In genomic region chr22:37079668-37080171, GRCh38 we compare ENCODE assay signal across 9 cellular contexts. TPM values are rescaled to one million over a fixed set of nuclear protein-coding genes. Genes with fewer than 3 reads are reported as not detected.
DNase-seq lines count a peak whose midpoint lies in the region; ATAC-seq, FAIRE-seq and TF ChIP-seq lines count a peak whose summit lies in the region.
"Had no signal": no experiment of that assay in that cellular context is flagged by ENCODE, and none has a peak within 500 bp of the region (broad histone marks: within the 10 kb centered on the region; RNA-seq: fewer than 3 reads in every experiment).

No MANE protein-coding gene starts in this region.

- no peak overlapping the region for H3K4me2 ChIP-seq in K562 (ENCODE audit: insufficient read depth, low read length)

- H3K79me2 ChIP-seq in K562 (ENCODE audit: control insufficient read depth, insufficient read depth, low read length), result no peaks in the 10 kb centered on the region

- no peak overlapping the region for H3K9ac ChIP-seq in K562 (ENCODE audit: insufficient read depth in 1 of 2, low read depth in 2 of 2, low read length in 2 of 2)

- no peaks in the 10 kb centered on the region for H3K9me3 Mint-ChIP-seq in osteocyte (ENCODE audit: unreplicated experiment)

- ATAC-seq in activated CD4-positive, CD25-positive, alpha-beta regulatory T cell treated with anti-CD3 and anti-CD28 coated beads, Interleukin-2, amount 50 U/mL, for 24 hours, result peak; percentile 70 to 75
- no peak for ATAC-seq in K562
- ATAC-seq in GM18858 (IDR thresholded peaks at IDR 0.05; ENCODE audit: unreplicated experiment), result no peak

- 0 out of 2 replicates have a peak, but pooled peaks cover 9% of the 10 kb centered on the region for H4K20me1 ChIP-seq in K562 (replicated peaks; ENCODE audit: control insufficient read depth, insufficient read depth, low read length)

- H3K4me3 Mint-ChIP-seq in osteocyte (ENCODE audit: unreplicated experiment), result no peak overlapping the region

- TF ChIP-seq CTCF in K562 (IDR thresholded peaks at IDR 0.05 in 2 of 3, conservative IDR thresholded peaks at IDR 0.05 in 1 of 3; ENCODE audit: insufficient read depth in 2 of 3, low read depth in 1 of 3, low read length in 3 of 3) (no peak), osteocyte (IDR thresholded peaks at IDR 0.05) (no peak)

- no peak for TF ChIP-seq RAD21 in K562 (CRISPR knock-in tag; conservative IDR thresholded peaks at IDR 0.05 in 1 of 2, IDR thresholded peaks at IDR 0.05 in 1 of 2)

- no peak overlapping the region for H3K27ac ChIP-seq in K562 (ENCODE audit: extremely low read depth, low read depth, low read length)

- no peak overlapping the region for H2AFZ ChIP-seq in K562 (ENCODE audit: low read depth, low read length)

- POLR2A ChIA-PET in K562 (lab: Yijun Ruan, JAX), result no interaction called here

- no peak for TF ChIP-seq POLR2A in K562 (conservative IDR thresholded peaks at IDR 0.05)

- in situ Hi-C loops in K562 (cut with MboI), result no loop called here

- H3K9me3 ChIP-seq in K562 (replicated peaks; ENCODE audit: control insufficient read depth, insufficient read depth, low read depth, low read length), result no peaks in the 10 kb centered on the region

- no peaks in the 10 kb centered on the region for H3K4me1 Mint-ChIP-seq in osteocyte (ENCODE audit: unreplicated experiment)

- H3K27me3 Mint-ChIP-seq in osteocyte (ENCODE audit: unreplicated experiment), result peaks cover 40% of the 10 kb centered on the region

- H3K27ac Mint-ChIP-seq in osteocyte (ENCODE audit: unreplicated experiment), result no peak overlapping the region

- intact Hi-C loops in K562 (cut with micrococcal nuclease), result loop anchor here (2.0 kb wide), 1 partner anchor 119 kb away; no protein-coding TSS in a partner anchor

- no peak overlapping the region for H3K4me3 ChIP-seq in K562

- peak; percentile 5 for DNase-seq in CMK (ENCODE audit: low read depth)
- DNase-seq in K562 (ENCODE audit: extremely low read depth in 1 of 4, low spot score in 3 of 4), result peak in 1 of 4 experiments; percentile 26
- DNase-seq in stimulated activated CD4-positive, alpha-beta T cell treated with anti-CD3 and anti-CD28 coated beads, Interleukin-15, amount 100 ng/mL, for 48 hours (ENCODE audit: low read depth in 2 of 2), result peak; percentile 76 to 86
- DNase-seq in NCI-H2029 (lab: John Stamatoyannopoulos, UW), result no peak
- DNase-seq in osteocyte (ENCODE audit: extremely low spot score, unreplicated experiment), result no peak
- DNase-seq in DMS79 treated with DMSO at 0.1 percent for 48 hours (lab: John Stamatoyannopoulos, UW), result no peak

- WGBS in K562 (ENCODE audit: insufficient coverage, low coverage, missing lambda C conversion rate), result 1% methylated on average over 9 of the region's 15 CpGs

- H3K36me3 ChIP-seq in K562 (ENCODE audit: control insufficient read depth, insufficient read depth, low read length), result no peaks in the 10 kb centered on the region

- CTCF ChIA-PET in K562 (lab: Yijun Ruan, JAX; ENCODE audit: low intra/inter-chr PET ratio), result no interaction called here

- no peak for FAIRE-seq in K562 (lab: Jason Lieb, UNC)

- no peaks in the 10 kb centered on the region for H3K36me3 Mint-ChIP-seq in osteocyte (ENCODE audit: unreplicated experiment)

- peaks cover 0 to 4% of the 10 kb centered on the region in 2 experiments; a peak in 1 of 5 replicates for H3K4me1 ChIP-seq in K562 (replicated peaks in 1 of 2; ENCODE audit: control insufficient read depth in 2 of 2, insufficient read depth in 2 of 2, low read length in 2 of 2)

- no peak for TF ChIP-seq EP300 in K562 (IDR thresholded peaks at IDR 0.05; ENCODE audit: low read length)

- peaks cover 4% of the 10 kb centered on the region for H3K9me1 ChIP-seq in K562 (ENCODE audit: control insufficient read depth, insufficient read depth, low read length)

- BruUV-seq in K562 (replicated peaks; lab: Mats Ljungman, UMichigan), result no TSS peak

- H3K27me3 ChIP-seq in K562 (ENCODE audit: control insufficient read depth in 2 of 2, insufficient read depth in 2 of 2, low read length in 2 of 2), result peaks cover 0 to 59% of the 10 kb centered on the region in 2 experiments; a peak in 2 of 5 replicates

TF ChIP-seq in K562, 482 proteins besides CTCF, POLR2A, EP300 and RAD21 (continues in another document):
- TF ChIP-seq HOMEZ (CRISPR knock-in tag; IDR thresholded peaks at IDR 0.05) (no peak), JUND (IDR thresholded peaks at IDR 0.05; ENCODE audit: borderline replicate concordance, low read depth, low read length) (no peak), JUND (tag; IDR thresholded peaks at IDR 0.05; ENCODE audit: borderline replicate concordance, low read depth, low read length) (peak; percentile 17; the same call in 1 of the 3 replicates), CREB1 (IDR thresholded peaks at IDR 0.05) (peak; percentile 35; the same call in 1 of the 2 replicates), CREB1 (CRISPR knock-in tag; IDR thresholded peaks at IDR 0.05) (peak; percentile 67), RBM25 (IDR thresholded peaks at IDR 0.05; ENCODE audit: low read depth, low read length, severe bottlenecking) (no peak), ATF1 (CRISPR knock-in tag; IDR thresholded peaks at IDR 0.05) (no peak), ATF1 (tag; IDR thresholded peaks at IDR 0.05) (peak; percentile 85), ZKSCAN1 (IDR thresholded peaks at IDR 0.05; ENCODE audit: low read depth, low read length) (peak; percentile 81; the same call in 1 of the 2 replicates), ZNF639 (CRISPR knock-in tag; conservative IDR thresholded peaks at IDR 0.05 in 1 of 2, IDR thresholded peaks at IDR 0.05 in 1 of 2) (0 out of 4 replicates have a peak, but pooled peaks of 1 of the 2 experiments have one; percentile 19), ZFP30 (CRISPR knock-in tag; IDR thresholded peaks at IDR 0.05; ENCODE audit: borderline replicate concordance) (no peak), CREM (IDR thresholded peaks at IDR 0.05; ENCODE audit: low read depth) (peak; percentile 85), TAF15 (IDR thresholded peaks at IDR 0.05; ENCODE audit: low read depth, low read length) (no peak)

RNA-seq across cellular contexts. Expression of gene KCTD17, which starts 28.2 kb away (rescaled TPM):
- total RNA-seq in K562 (2011; cell fraction: chromatin; rRNA removed; ENCODE audit: low replicate concordance), result 1.3 and 3.4 TPM in 2 replicates
- total RNA-seq in K562 (2011; cell fraction: nucleolus; rRNA removed), result 0.66 and 2.0 TPM in 2 replicates
- 1.2 and 2.7 TPM in 2 replicates for total RNA-seq in K562 (2011; cell fraction: nucleoplasm; rRNA removed)
- total RNA-seq in K562 (2014; rRNA removed), result 0.41 TPM in 2 replicates
- total RNA-seq in K562 (2014; rRNA removed; fragmentation: Illumina TruSeq; extraction: Trizol), result 0.44 TPM in 1 of 2 replicates, not detected in the other
- 0.22 TPM in 1 of 2 replicates, not detected in the other for total RNA-seq in K562 (2015; rRNA removed; fragmentation: Illumina TruSeq; extraction: Trizol)
- 0.49 and 0.67 TPM in 2 replicates for total RNA-seq in K562 (2021)
- 0.64 and 1.1 TPM in 2 replicates for polyA plus RNA-seq in K562 (2011; rRNA removed)
- polyA plus RNA-seq in K562 (2011; cell fraction: cytosol; rRNA removed), result 0.82 and 1.1 TPM in 2 replicates
- polyA plus RNA-seq in K562 (2011; cell fraction: nucleus; rRNA removed), result 2.6 and 3.6 TPM in 2 replicates
- 0.34 and 0.82 TPM in 2 replicates for polyA plus RNA-seq in K562 (2012)
- polyA plus RNA-seq in K562 (2014; fragmentation: Illumina TruSeq; extraction: Trizol), result 0.21 and 0.51 TPM in 2 replicates
- polyA plus RNA-seq in K562 (2014; fragmentation: Nextera tagmentation; extraction: Ambion mirVana), result not detected
- 0.70 and 0.90 TPM in 2 replicates for polyA plus RNA-seq in K562 (2014; rRNA removed)
- 0.39 and 0.70 TPM in 2 replicates for polyA minus RNA-seq in K562 (2011; rRNA and poly(A)+ RNA removed)
- not detected in 2 replicates for polyA minus RNA-seq in K562 (2011; cell fraction: cytosol; rRNA and poly(A)+ RNA removed)
- 0.40 and 1.2 TPM in 2 replicates for polyA minus RNA-seq in K562 (2011; cell fraction: nucleus; rRNA and poly(A)+ RNA removed)
- 35.8 and 39.6 TPM in 2 replicates for total RNA-seq in osteocyte

RNA-seq across cellular contexts. Expression of gene TMPRSS6, which starts 29.8 kb away (rescaled TPM):
- total RNA-seq in K562 (2011; cell fraction: chromatin; rRNA removed; ENCODE audit: low replicate concordance), result not detected in 2 replicates
- total RNA-seq in K562 (2011; cell fraction: nucleolus; rRNA removed), result not detected in 2 replicates
- total RNA-seq in K562 (2011; cell fraction: nucleoplasm; rRNA removed), result not detected in 2 replicates
- not detected in 2 replicates for total RNA-seq in K562 (2014; rRNA removed)
- not detected in 2 replicates for total RNA-seq in K562 (2014; rRNA removed; fragmentation: Illumina TruSeq; extraction: Trizol)
- total RNA-seq in K562 (2015; rRNA removed; fragmentation: Illumina TruSeq; extraction: Trizol), result not detected in 2 replicates
- total RNA-seq in K562 (2021), result not detected in 2 replicates
- 0.03 TPM in 1 of 2 replicates, not detected in the other for polyA plus RNA-seq in K562 (2011; rRNA removed)
- not detected in 2 replicates for polyA plus RNA-seq in K562 (2011; cell fraction: cytosol; rRNA removed)
- not detected in 2 replicates for polyA plus RNA-seq in K562 (2011; cell fraction: nucleus; rRNA removed)
- polyA plus RNA-seq in K562 (2012), result not detected in 2 replicates
- not detected in 2 replicates for polyA plus RNA-seq in K562 (2014; fragmentation: Illumina TruSeq; extraction: Trizol)
- polyA plus RNA-seq in K562 (2014; fragmentation: Nextera tagmentation; extraction: Ambion mirVana), result not detected
- not detected in 2 replicates for polyA plus RNA-seq in K562 (2014; rRNA removed)
- not detected in 2 replicates for polyA minus RNA-seq in K562 (2011; rRNA and poly(A)+ RNA removed)
- polyA minus RNA-seq in K562 (2011; cell fraction: cytosol; rRNA and poly(A)+ RNA removed), result not detected in 2 replicates
- not detected in 2 replicates for polyA minus RNA-seq in K562 (2011; cell fraction: nucleus; rRNA and poly(A)+ RNA removed)
- not detected in 2 replicates for total RNA-seq in osteocyte
- total RNA-seq: NCI-H460 had no signal

Comparison
In these comparisons a context has a peak if more than half of its experiments do, and no peak if none do; other contexts are left out.
1. DNase-seq: peak in CMK (single experiment) and stimulated activated CD4-positive, alpha-beta T cell treated with anti-CD3 and anti-CD28 coated beads, Interleukin-15, amount 100 ng/mL, for 48 hours (2 of 2); none in NCI-H2029 (single experiment), osteocyte (single experiment) and DMS79 treated with DMSO at 0.1 percent for 48 hours (single experiment).
2. ATAC-seq: peak in activated CD4-positive, CD25-positive, alpha-beta regulatory T cell treated with anti-CD3 and anti-CD28 coated beads, Interleukin-2, amount 50 U/mL, for 24 hours (2 of 2); none in K562 (single experiment) and GM18858 (single experiment).